In the genomic region with DNA sequence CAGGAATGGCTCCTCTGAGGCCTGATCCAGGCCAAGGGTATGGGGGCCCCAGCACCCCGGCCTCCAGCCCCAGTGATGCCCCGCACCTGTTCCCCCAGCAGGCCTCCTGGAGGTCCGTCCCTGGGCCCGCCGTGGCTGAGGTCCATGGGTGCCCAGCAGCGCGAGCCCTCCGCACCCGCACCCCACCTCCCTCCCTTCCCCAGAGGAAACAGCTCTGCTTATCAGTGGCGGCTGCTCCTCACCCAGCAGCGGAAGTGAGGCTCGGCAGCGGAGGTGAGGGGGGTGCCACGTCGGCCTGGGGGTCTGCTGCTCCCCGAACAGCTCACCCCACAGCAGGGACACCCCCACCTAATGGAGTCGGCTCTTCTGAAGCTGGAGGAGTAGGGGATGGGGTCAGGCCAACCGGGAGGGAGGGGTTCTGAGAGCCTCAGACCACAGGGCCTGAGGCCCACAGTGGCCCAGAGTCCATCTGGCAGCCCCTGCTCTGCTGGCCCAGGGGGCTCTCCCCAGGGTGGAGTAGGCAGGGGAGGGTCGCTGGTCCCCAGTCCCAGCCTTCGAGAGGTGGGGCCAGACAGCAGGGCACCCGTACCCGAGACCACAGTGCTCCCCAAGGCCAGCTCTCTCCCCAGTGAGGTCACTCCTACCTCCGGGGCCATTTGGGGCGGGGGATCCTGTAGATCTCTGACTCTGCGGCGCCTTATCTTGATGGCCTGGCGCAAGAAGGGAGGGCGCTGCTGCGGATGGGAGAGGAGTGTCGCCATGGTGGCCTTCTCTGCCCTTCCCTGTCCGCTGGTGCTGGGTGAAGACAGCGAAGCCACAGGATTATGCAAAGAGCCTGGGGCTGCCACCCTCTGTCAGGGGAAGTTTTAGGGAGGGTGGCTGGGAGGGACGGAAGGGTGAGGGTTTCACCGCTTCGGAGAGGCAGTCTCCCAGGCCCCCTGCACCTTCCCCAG, we compare ENCODE assay signal across 8 cellular contexts. TPM values are rescaled to one million over a fixed set of nuclear protein-coding genes. Genes with fewer than 3 reads are reported as not detected.
DNase-seq lines count a peak whose midpoint lies in the region; ATAC-seq and TF ChIP-seq lines count a peak whose summit lies in the region.

A gene (minus strand): TSS at position 828 of the 953 bp plus-strand sequence. CDS start 67 bp downstream, at position 761.

- H4K91ac ChIP-seq in trophoblast cell (ENCODE audit: low read depth, low read length): peak within 1 kb of the TSS; percentile 93

- no peak within 1 kb of the TSS for H3K23ac ChIP-seq in trophoblast cell (ENCODE audit: low read length)

- peak within 1 kb of the TSS; percentile 72 for H3K14ac ChIP-seq in trophoblast cell (ENCODE audit: low read length)

- intact Hi-C loops in Calu3 (cut with micrococcal nuclease; ENCODE audit: unreplicated experiment): no loop called here
- intact Hi-C loops in activated CD4-positive, alpha-beta memory T cell treated with anti-CD3 and anti-CD28 coated beads for 36 hours (cut with micrococcal nuclease): loop anchor here (1.0 kb wide), 1 partner anchor 11 kb away; a partner anchor contains a TSS

- H3K36me3 Mint-ChIP-seq in Calu3 (ENCODE audit: insufficient read depth, unreplicated experiment): peaks cover 73% of the 10 kb centered on the region
- H3K36me3 Mint-ChIP-seq in activated CD4-positive, alpha-beta memory T cell treated with anti-CD3 and anti-CD28 coated beads for 36 hours: peaks cover 30% of the 10 kb centered on the region

- peak within 1 kb of the TSS; percentile 48 for H3K18ac ChIP-seq in trophoblast cell (ENCODE audit: low read length)

- H3K27ac Mint-ChIP-seq in Calu3 (ENCODE audit: unreplicated experiment): peak within 1 kb of the TSS; percentile 94
- peak within 1 kb of the TSS; percentile 95 for H3K27ac Mint-ChIP-seq in activated CD4-positive, alpha-beta memory T cell treated with anti-CD3 and anti-CD28 coated beads for 36 hours

- H3K27me3 Mint-ChIP-seq in Calu3 (ENCODE audit: unreplicated experiment): no peaks in the 10 kb centered on the region
- H3K27me3 Mint-ChIP-seq in activated CD4-positive, alpha-beta memory T cell treated with anti-CD3 and anti-CD28 coated beads for 36 hours: no peaks in the 10 kb centered on the region

- H3K79me1 ChIP-seq in trophoblast cell (ENCODE audit: low read length): peaks cover 14% of the 10 kb centered on the region

- POLR2A ChIA-PET in activated CD4-positive, alpha-beta memory T cell treated with anti-CD3 and anti-CD28 coated beads for 36 hours (lab: Charles Lee): interaction anchor here (0.7 to 3.1 kb wide), 9 partner anchors 10 to 68 kb away, joined by 3 to 26 read pairs (median 5); a partner anchor contains a TSS

- H3K79me2 ChIP-seq in trophoblast cell (ENCODE audit: control insufficient read depth, insufficient read depth, low read length, poor library complexity): no peaks in the 10 kb centered on the region

- H2BK5ac ChIP-seq in trophoblast cell (ENCODE audit: low read depth, low read length, poor library complexity): peak within 1 kb of the TSS; percentile 24

- no peaks in the 10 kb centered on the region for H3K27me3 ChIP-seq in trophoblast cell (ENCODE audit: insufficient read depth, low read length)

- peaks cover 18% of the 10 kb centered on the region for H3K4me1 Mint-ChIP-seq in Calu3 (ENCODE audit: low read depth, unreplicated experiment)
- H3K4me1 Mint-ChIP-seq in activated CD4-positive, alpha-beta memory T cell treated with anti-CD3 and anti-CD28 coated beads for 36 hours (ENCODE audit: low read depth): peaks cover 20% of the 10 kb centered on the region

- peaks cover 2% of the 10 kb centered on the region for H3K9me3 ChIP-seq in trophoblast cell (ENCODE audit: insufficient read depth, low read depth, low read length)

- peak; percentile 9 for TF ChIP-seq CTCF in Calu3 (IDR thresholded peaks at IDR 0.05; ENCODE audit: unreplicated experiment)
- TF ChIP-seq CTCF in epithelial cell of esophagus (IDR thresholded peaks at IDR 0.05; ENCODE audit: insufficient read depth, low read depth, low read length, missing control alignments): no peak

- ATAC-seq in GM21390 (IDR thresholded peaks at IDR 0.05; ENCODE audit: unreplicated experiment) (no peak), GM19324 (IDR thresholded peaks at IDR 0.05; ENCODE audit: low FRiP score, unreplicated experiment) (no peak)

- no CpG with 5 or more reads among the region's 35 CpGs for WGBS in trophoblast cell (ENCODE audit: extremely low coverage, insufficient coverage, insufficient read length)

- peaks cover 27 to 29% of the 10 kb centered on the region in 2 experiments for H3K36me3 ChIP-seq in trophoblast cell (ENCODE audit: control insufficient read depth in 1 of 2, insufficient read depth in 2 of 2, low read length in 2 of 2)

- peak within 1 kb of the TSS; percentile 1 for H2AFZ ChIP-seq in trophoblast cell (ENCODE audit: insufficient read depth, low read length, poor library complexity)

- BruUV-seq in Calu3 (replicated peaks; lab: Mats Ljungman, UMichigan): TSS peak; percentile 44

- DNase-seq in Calu3 (peak; percentile 36), epithelial cell of esophagus (ENCODE audit: low read depth) (peak; percentile 43), trophoblast cell (peak; percentile 78 to 82), DMS114 treated with DMSO at 0.1 percent for 48 hours (lab: John Stamatoyannopoulos, UW; ENCODE audit: unreplicated experiment) (no peak)
- peak; percentile 58 for DNase-seq in Jurkat, Clone E6-1 (ENCODE audit: low read depth, low spot score)
- peak; percentile 72 for DNase-seq in activated CD4-positive, alpha-beta memory T cell treated with anti-CD3 and anti-CD28 coated beads for 36 hours

- peak within 1 kb of the TSS; percentile 68 for H3K4me3 Mint-ChIP-seq in Calu3 (ENCODE audit: low read depth, unreplicated experiment)
- H3K4me3 Mint-ChIP-seq in activated CD4-positive, alpha-beta memory T cell treated with anti-CD3 and anti-CD28 coated beads for 36 hours: peak within 1 kb of the TSS; percentile 93

- peak within 1 kb of the TSS; percentile 82 for H3K4me3 ChIP-seq in Jurkat, Clone E6-1 (ENCODE audit: low read length)
- H3K4me3 ChIP-seq in epithelial cell of esophagus (ENCODE audit: low read length): no peak within 1 kb of the TSS
- no peak within 1 kb of the TSS for H3K4me3 ChIP-seq in trophoblast cell (ENCODE audit: low read depth, low read length)

- H2BK120ac ChIP-seq in trophoblast cell (ENCODE audit: insufficient read depth, low read length, poor library complexity): peak within 1 kb of the TSS; percentile 82

- H4K12ac ChIP-seq in trophoblast cell (ENCODE audit: low read depth, low read length): peak within 1 kb of the TSS; percentile 60

- peak within 1 kb of the TSS; percentile 62 for H2BK12ac ChIP-seq in trophoblast cell (ENCODE audit: low read length)

- peak within 1 kb of the TSS; percentile 0 for H3K4me2 ChIP-seq in trophoblast cell (ENCODE audit: low read length)

- CTCF ChIA-PET in Calu3 (lab: Charles Lee): interaction anchor here (0.7 to 4.2 kb wide), 8 partner anchors 11 to 64 kb away, joined by 3 to 46 read pairs (median 8); a partner anchor contains a TSS
- CTCF ChIA-PET in activated CD4-positive, alpha-beta memory T cell treated with anti-CD3 and anti-CD28 coated beads for 36 hours (lab: Charles Lee): interaction anchor here (0.7 to 5.1 kb wide), 12 partner anchors 11 to 91 kb away, joined by 3 to 45 read pairs (median 4); a partner anchor contains a TSS

- peak within 1 kb of the TSS; percentile 67 for H4K8ac ChIP-seq in trophoblast cell (ENCODE audit: low read depth, low read length)

- peaks cover 17 to 24% of the 10 kb centered on the region in 2 experiments for H3K4me1 ChIP-seq in trophoblast cell (ENCODE audit: control insufficient read depth in 1 of 2, insufficient read depth in 2 of 2, low read length in 2 of 2)

- H3K9ac ChIP-seq in trophoblast cell (ENCODE audit: low read length): no peak within 1 kb of the TSS

- H3K4ac ChIP-seq in trophoblast cell (ENCODE audit: low read depth, low read length): peak within 1 kb of the TSS; percentile 25

- peak within 1 kb of the TSS; percentile 70 for H2AK5ac ChIP-seq in trophoblast cell (ENCODE audit: low read length)

- no peaks in the 10 kb centered on the region for H3K9me3 Mint-ChIP-seq in Calu3 (ENCODE audit: low read depth, unreplicated experiment)
- H3K9me3 Mint-ChIP-seq in activated CD4-positive, alpha-beta memory T cell treated with anti-CD3 and anti-CD28 coated beads for 36 hours: no peaks in the 10 kb centered on the region

- peak within 1 kb of the TSS; percentile 25 for H3K27ac ChIP-seq in trophoblast cell (ENCODE audit: low read depth, low read length)

RNA-seq across cellular contexts. Expression of the gene that starts here (rescaled TPM):
- total RNA-seq in Calu3 (2022): 103 and 104 TPM in 2 replicates
- polyA plus RNA-seq in Jurkat, Clone E6-1 (2012; ENCODE audit: insufficient read depth, insufficient read length): 87.6 TPM
- 100 to 1,000 TPM; 135 to 139 TPM for total RNA-seq in activated CD4-positive, alpha-beta memory T cell treated with anti-CD3 and anti-CD28 coated beads for 36 hours
- polyA plus RNA-seq in trophoblast cell (2013): 4.4 and 4.9 TPM in 2 replicates
